ENCODE assay signal across 8 cellular contexts in genomic region chr20:50110141-50111047, GRCh38. TPM values are rescaled to one million over a fixed set of nuclear protein-coding genes. Genes with fewer than 3 reads are reported as not detected.
DNase-seq lines count a peak whose midpoint lies in the region; ATAC-seq and TF ChIP-seq lines count a peak whose summit lies in the region.

No MANE protein-coding gene starts in this region.

- peak overlapping the region; percentile 81 to 97 for H3K27ac Mint-ChIP-seq in T-cell

- H3K4me1 Mint-ChIP-seq in T-cell: peaks cover 89 to 94% (median 91%) of the 10 kb centered on the region in 3 donors

- no peaks in the 10 kb centered on the region for H3K27me3 Mint-ChIP-seq in T-cell

- TF ChIP-seq CTCF in GM13976 (IDR thresholded peaks at IDR 0.05; ENCODE audit: borderline replicate concordance, control extremely low read depth, extremely low read depth, insufficient read depth, missing control alignments) (no peak), epithelial cell of esophagus (IDR thresholded peaks at IDR 0.05; ENCODE audit: insufficient read depth, low read depth, low read length, missing control alignments) (no peak)

- peak overlapping the region; percentile 94 to 97 (median 96) for H3K4me3 Mint-ChIP-seq in T-cell

- CTCF ChIA-PET in T-cell (lab: Charles Lee): interaction anchor here (0.6 to 2.5 kb wide), 9 partner anchors 10 to 1109 kb away, joined by 3 to 6 read pairs (median 5); no protein-coding TSS in a partner anchor

- POLR2A ChIA-PET in T-cell (lab: Charles Lee): interaction anchor here in 1 of 2 donors (0.6 kb wide), 1 partner anchor 11 kb away, joined by 4 read pairs; no protein-coding TSS in a partner anchor

- DNase-seq in GM13976 (ENCODE audit: low spot score): peak; percentile 59
- peak in 29 of 34 experiments; percentile 22 to 66 (median 48) for DNase-seq in T-cell
- DNase-seq in epithelial cell of esophagus (ENCODE audit: low read depth): peak; percentile 78
- peak; percentile 81 for DNase-seq in renal cortical epithelial cell (ENCODE audit: low read depth)
- DNase-seq in amygdala (lab: John Stamatoyannopoulos, UW): no peak
- DNase-seq in cerebellum (ENCODE audit: low spot score): no peak
- DNase-seq in cerebellar cortex (ENCODE audit: low spot score): no peak

- ATAC-seq in HG02981 (IDR thresholded peaks at IDR 0.05; ENCODE audit: unreplicated experiment): peak; percentile 59
- ATAC-seq in T-cell (replicated peaks in 1 of 4): peak in 3 of 4 experiments; percentile 1 to 16 (median 13)

- H3K4me3 ChIP-seq in epithelial cell of esophagus (ENCODE audit: low read length): no peak overlapping the region

- no peaks in the 10 kb centered on the region for H3K9me3 Mint-ChIP-seq in T-cell

- in situ Hi-C loops in GM13976 (cut with MboI; ENCODE audit: low sequenced_read_pairs, unreplicated experiment): no loop called here

- H3K36me3 Mint-ChIP-seq in T-cell: no peaks in the 10 kb centered on the region

RNA-seq across cellular contexts. Expression of gene UBE2V1, which starts 2.6 kb away (rescaled TPM):
- total RNA-seq in T-cell (100 to 1,000 TPM; 107 to 194 (median 116) TPM), renal cortical epithelial cell (15.5 and 56.4 TPM in 2 replicates), cerebellum (69.1 TPM)

RNA-seq across cellular contexts. Expression of gene PEDS1, which starts 43.1 kb away (rescaled TPM):
- total RNA-seq in T-cell (10 to 100 TPM; 17.6 to 20.0 (median 18.3) TPM), renal cortical epithelial cell (19.4 and 22.6 TPM in 2 replicates), cerebellum (8.6 TPM)

Comparison
In these comparisons a context has a peak if more than half of its experiments do, and no peak if none do; other contexts are left out.
1. DNase-seq: peak in GM13976 (single experiment), T-cell (29 of 34), epithelial cell of esophagus (single experiment) and renal cortical epithelial cell (single experiment); none in amygdala (0 of 56), cerebellum (single experiment) and cerebellar cortex (single experiment).